8 cellular contexts compared by ENCODE assay signal in genomic region chr5:154196955-154197652, GRCh38. TPM values are rescaled to one million over a fixed set of nuclear protein-coding genes. Genes with fewer than 3 reads are reported as not detected.
DNase-seq lines count a peak whose midpoint lies in the region; ATAC-seq, FAIRE-seq and TF ChIP-seq lines count a peak whose summit lies in the region.

No MANE protein-coding gene starts in this region.

- no peak overlapping the region for H3K4me2 ChIP-seq in OCI-LY3 (ENCODE audit: low read length)

- in situ Hi-C loops in gastrocnemius medialis (cut with MboI; ENCODE audit: low sequenced_read_pairs in 4 of 4): loop anchor here in 2 of 4 donors (5.0 to 25.0 kb wide), 3 partner anchors 125 to 215 kb away; no protein-coding TSS in a partner anchor

- peak; percentile 52 for ATAC-seq in omental fat pad (ENCODE audit: low FRiP score)
- ATAC-seq in gastrocnemius medialis: no peak

- H3K27me3 ChIP-seq in ACC112 (ENCODE audit: insufficient read depth, low read length) (no peaks in the 10 kb centered on the region), OCI-LY3 (ENCODE audit: low read depth, low read length) (no peaks in the 10 kb centered on the region), gastrocnemius medialis (no peaks in the 10 kb centered on the region)

- H3K9ac ChIP-seq in OCI-LY3 (ENCODE audit: low read length): no peak overlapping the region

- H3K4me1 ChIP-seq in ACC112 (ENCODE audit: control insufficient read depth, insufficient read depth, low read length, unreplicated experiment): peaks cover 65% of the 10 kb centered on the region
- no peaks in the 10 kb centered on the region for H3K4me1 ChIP-seq in OCI-LY3 (ENCODE audit: low read length)
- H3K4me1 ChIP-seq in gastrocnemius medialis: peaks cover 18 to 22% of the 10 kb centered on the region in 2 donors

- intact Hi-C loops in gastrocnemius medialis (cut with DNase I; ENCODE audit: low total_unique reads): no loop called here

- H4K20me1 ChIP-seq in OCI-LY3 (ENCODE audit: insufficient read depth, low read length): no peaks in the 10 kb centered on the region; the same call in 1 of the 2 replicates

- H2AFZ ChIP-seq in ACC112 (ENCODE audit: low read length, unreplicated experiment) (no peak overlapping the region), OCI-LY3 (ENCODE audit: low read depth, low read length) (no peak overlapping the region)

- DNase-seq in GDM1 (lab: John Stamatoyannopoulos, UW) (peak; percentile 68), omental fat pad (ENCODE audit: low spot score) (no peak), HTR-8/SVneo (ENCODE audit: insufficient read length, low spot score) (no peak), ecto neural progenitor cell (ENCODE audit: low spot score) (no peak), gastrocnemius medialis (no peak)

- H3K36me3 ChIP-seq in ACC112 (ENCODE audit: insufficient read depth, low read length): no peaks in the 10 kb centered on the region
- H3K36me3 ChIP-seq in OCI-LY3 (replicated peaks; ENCODE audit: low read depth, low read length): no peaks in the 10 kb centered on the region
- H3K36me3 ChIP-seq in gastrocnemius medialis: no peaks in the 10 kb centered on the region

- no peak for TF ChIP-seq POLR2A in gastrocnemius medialis (IDR thresholded peaks at IDR 0.05)

- FAIRE-seq in endometrium (lab: Jason Lieb, UNC) (peak; percentile 35), HTR-8/SVneo (lab: Jason Lieb, UNC) (no peak)

- TF ChIP-seq CTCF in OCI-LY3 (IDR thresholded peaks at IDR 0.05; ENCODE audit: low read depth, low read length): peak; percentile 21; the same call in 1 of the 2 replicates
- no peak for TF ChIP-seq CTCF in omental fat pad (IDR thresholded peaks at IDR 0.05)
- TF ChIP-seq CTCF in gastrocnemius medialis (IDR thresholded peaks at IDR 0.05 in 4 of 5, conservative IDR thresholded peaks at IDR 0.05 in 1 of 5): no peak

- H3K9me3 ChIP-seq in OCI-LY3 (ENCODE audit: insufficient read depth, low read length): no peaks in the 10 kb centered on the region
- no peaks in the 10 kb centered on the region for H3K9me3 ChIP-seq in gastrocnemius medialis

- H3K4me3 ChIP-seq in ACC112 (ENCODE audit: low read depth, low read length): peak overlapping the region; percentile 38; the same call in 1 of the 2 replicates
- no peak overlapping the region for H3K4me3 ChIP-seq in OCI-LY3 (ENCODE audit: low read length)
- H3K4me3 ChIP-seq in gastrocnemius medialis: no peak overlapping the region

- peak overlapping the region; percentile 81 for H3K27ac ChIP-seq in ACC112 (ENCODE audit: low read depth, low read length)
- H3K27ac ChIP-seq in OCI-LY3 (ENCODE audit: low read length): no peak overlapping the region
- no peak overlapping the region for H3K27ac ChIP-seq in gastrocnemius medialis

- peaks cover 66% of the 10 kb centered on the region for H3K79me2 ChIP-seq in ACC112 (ENCODE audit: control insufficient read depth, insufficient read depth, low read length, unreplicated experiment)
- H3K79me2 ChIP-seq in OCI-LY3 (ENCODE audit: low read length): no peaks in the 10 kb centered on the region

RNA-seq across cellular contexts. Expression of gene GALNT10, which starts 6.6 kb away (rescaled TPM):
- total RNA-seq in omental fat pad: 10 to 100 TPM; 21.3 to 49.7 (median 27.2) TPM
- 1 to 10 TPM; 6.1 to 9.9 (median 6.4) TPM for total RNA-seq in gastrocnemius medialis
